In genomic region chr21:41411449-41412089, GRCh38 we compare ENCODE assay signal across 8 cellular contexts. TPM values are rescaled to one million over a fixed set of nuclear protein-coding genes. Genes with fewer than 3 reads are reported as not detected.
DNase-seq lines count a peak whose midpoint lies in the region; ATAC-seq and TF ChIP-seq lines count a peak whose summit lies in the region.

No MANE protein-coding gene starts in this region.

- H3K4me3 Mint-ChIP-seq in activated CD8-positive, alpha-beta T cell treated with anti-CD3 and anti-CD28 coated beads for 36 hours, result no peak overlapping the region

- peaks cover 25% of the 10 kb centered on the region for H3K9me3 Mint-ChIP-seq in activated CD8-positive, alpha-beta T cell treated with anti-CD3 and anti-CD28 coated beads for 36 hours

- H3K79me2 ChIP-seq in DOHH2 (ENCODE audit: control insufficient read depth, low read length), result no peaks in the 10 kb centered on the region

- H3K9me3 ChIP-seq in DOHH2 (ENCODE audit: control insufficient read depth, insufficient read depth, low read length) (no peaks in the 10 kb centered on the region), right lobe of liver (no peaks in the 10 kb centered on the region), ovary (no peaks in the 10 kb centered on the region), esophagus muscularis mucosa (peaks cover 0 to 11% (median 4%) of the 10 kb centered on the region in 4 donors)

- H3K4me1 Mint-ChIP-seq in activated CD8-positive, alpha-beta T cell treated with anti-CD3 and anti-CD28 coated beads for 36 hours (ENCODE audit: low read depth), result no peaks in the 10 kb centered on the region

- POLR2A ChIA-PET in activated CD8-positive, alpha-beta T cell treated with anti-CD3 and anti-CD28 coated beads for 36 hours (lab: Charles Lee), result no interaction called here
- POLR2A ChIA-PET in GM10248 (lab: Yijun Ruan, JAX), result no interaction called here

- no peaks in the 10 kb centered on the region for H3F3A ChIP-seq in DOHH2 (ENCODE audit: control insufficient read depth, insufficient read depth)

- DNase-seq in activated CD8-positive, alpha-beta T cell treated with anti-CD3 and anti-CD28 coated beads for 36 hours, result peak; percentile 44
- no peak for DNase-seq in right lobe of liver
- no peak for DNase-seq in ovary
- no peak for DNase-seq in GM10248 (ENCODE audit: extremely low spot score)
- no peak for DNase-seq in esophagus muscularis mucosa (ENCODE audit: extremely low spot score)

- CTCF ChIA-PET in activated CD8-positive, alpha-beta T cell treated with anti-CD3 and anti-CD28 coated beads for 36 hours (lab: Charles Lee), result interaction anchor here (1.3 to 1.7 kb wide), 2 partner anchors 39 to 128 kb away, joined by 5 to 7 read pairs; no protein-coding TSS in a partner anchor
- CTCF ChIA-PET in GM10248 (lab: Yijun Ruan, JAX), result interaction anchor here (0.8 to 1.8 kb wide), 12 partner anchors 9 to 129 kb away, joined by 3 to 6 read pairs (median 3); partner anchors contain the start of gene MX1

- no peak overlapping the region for H3K4me2 ChIP-seq in DOHH2 (ENCODE audit: low read length)

- peaks cover 29% of the 10 kb centered on the region for H3K36me3 Mint-ChIP-seq in activated CD8-positive, alpha-beta T cell treated with anti-CD3 and anti-CD28 coated beads for 36 hours (ENCODE audit: low read depth)

- WGBS in right lobe of liver (ENCODE audit: insufficient coverage, low coverage, low lambda C conversion rate, missing lambda C conversion rate), result 86% methylated on average over 2 of the region's 5 CpGs
- WGBS in ovary, 3 donors, result 75 to 91% (median 82%) methylated on average over 5 of the region's 5 CpGs
- WGBS in esophagus muscularis mucosa, result 84% methylated on average over 4 of the region's 5 CpGs

- TF ChIP-seq POLR2A in right lobe of liver (IDR thresholded peaks at IDR 0.05) (no peak), ovary (IDR thresholded peaks at IDR 0.05) (no peak), esophagus muscularis mucosa (IDR thresholded peaks at IDR 0.05; ENCODE audit: low read depth) (no peak)

- TF ChIP-seq EP300 in ovary (IDR thresholded peaks at IDR 0.05) (no peak), esophagus muscularis mucosa (IDR thresholded peaks at IDR 0.05) (no peak)

- no peaks in the 10 kb centered on the region for H3K9me2 ChIP-seq in DOHH2 (replicated peaks; ENCODE audit: control insufficient read depth, low read length)

- H3K36me3 ChIP-seq in DOHH2 (ENCODE audit: control insufficient read depth, low read length), result no peaks in the 10 kb centered on the region
- no peaks in the 10 kb centered on the region for H3K36me3 ChIP-seq in right lobe of liver
- no peaks in the 10 kb centered on the region for H3K36me3 ChIP-seq in ovary
- peaks cover 0 to 32% (median 25%) of the 10 kb centered on the region in 4 donors for H3K36me3 ChIP-seq in esophagus muscularis mucosa

- intact Hi-C loops in activated CD8-positive, alpha-beta T cell treated with anti-CD3 and anti-CD28 coated beads for 36 hours (cut with micrococcal nuclease), result no loop called here
- intact Hi-C loops in right lobe of liver (cut with DNase I), result no loop called here
- intact Hi-C loops in ovary (cut with DNase I), result no loop called here
- intact Hi-C loops in esophagus muscularis mucosa (cut with DNase I), result no loop called here

- ATAC-seq in HG03060 (IDR thresholded peaks at IDR 0.05; ENCODE audit: low read depth, unreplicated experiment) (peak; percentile 76), right lobe of liver (peak in 3 of 4 donors; percentile 23 to 36 (median 31)), HG03196 (IDR thresholded peaks at IDR 0.05; ENCODE audit: unreplicated experiment) (no peak)
- ATAC-seq in activated CD8-positive, alpha-beta T cell treated with anti-CD3 and anti-CD28 coated beads for 36 hours, result peak; percentile 42

- no peak overlapping the region for H3K27ac ChIP-seq in DOHH2 (ENCODE audit: low read depth, low read length)
- H3K27ac ChIP-seq in right lobe of liver, result no peak overlapping the region
- no peak overlapping the region for H3K27ac ChIP-seq in ovary
- no peak overlapping the region for H3K27ac ChIP-seq in esophagus muscularis mucosa (replicated peaks in 1 of 4)

- no peaks in the 10 kb centered on the region for H3K4me1 ChIP-seq in DOHH2 (ENCODE audit: control insufficient read depth, low read length)
- H3K4me1 ChIP-seq in right lobe of liver, result no peaks in the 10 kb centered on the region
- no peaks in the 10 kb centered on the region for H3K4me1 ChIP-seq in ovary (ENCODE audit: insufficient read depth)
- H3K4me1 ChIP-seq in esophagus muscularis mucosa, result no peaks in the 10 kb centered on the region

- H4K20me1 ChIP-seq in DOHH2 (ENCODE audit: control insufficient read depth, insufficient read depth, low read depth, low read length), result no peaks in the 10 kb centered on the region

- H3K27me3 ChIP-seq in DOHH2 (ENCODE audit: control insufficient read depth, low read length) (no peaks in the 10 kb centered on the region), right lobe of liver (no peaks in the 10 kb centered on the region), ovary (no peaks in the 10 kb centered on the region), esophagus muscularis mucosa (peaks cover 0 to 8% (median 0%) of the 10 kb centered on the region in 4 donors)

- peak; percentile 56 for TF ChIP-seq CTCF in DOHH2 (IDR thresholded peaks at IDR 0.05; ENCODE audit: low read depth, low read length, poor library complexity, severe bottlenecking)
- no peak for TF ChIP-seq CTCF in activated CD8-positive, alpha-beta T cell treated with anti-CD3 and anti-CD28 coated beads for 36 hours (IDR thresholded peaks at IDR 0.05)
- TF ChIP-seq CTCF in right lobe of liver (IDR thresholded peaks at IDR 0.05), result peak in 1 of 4 donors; percentile 5
- no peak for TF ChIP-seq CTCF in ovary (IDR thresholded peaks at IDR 0.05)
- TF ChIP-seq CTCF in GM10248 (IDR thresholded peaks at IDR 0.05; ENCODE audit: control extremely low read depth, extremely low read depth, low read depth, missing control alignments), result no peak
- no peak for TF ChIP-seq CTCF in esophagus muscularis mucosa (IDR thresholded peaks at IDR 0.05)

- no peak overlapping the region for H3K27ac Mint-ChIP-seq in activated CD8-positive, alpha-beta T cell treated with anti-CD3 and anti-CD28 coated beads for 36 hours

- no peaks in the 10 kb centered on the region for H3K27me3 Mint-ChIP-seq in activated CD8-positive, alpha-beta T cell treated with anti-CD3 and anti-CD28 coated beads for 36 hours

- H3K4me3 ChIP-seq in DOHH2 (ENCODE audit: low read length) (no peak overlapping the region), right lobe of liver (no peak overlapping the region), ovary (no peak overlapping the region), esophagus muscularis mucosa (no peak overlapping the region)

RNA-seq across cellular contexts. Expression of gene MX1, which starts 14.5 kb away (rescaled TPM):
- 10 to 100 TPM; 39.4 to 40.0 TPM for total RNA-seq in activated CD8-positive, alpha-beta T cell treated with anti-CD3 and anti-CD28 coated beads for 36 hours
- total RNA-seq in right lobe of liver (10 to 100 TPM in 4 of 6 experiments, 1 to 10 TPM in 2; 6.1 to 25.4 (median 10.5) TPM), ovary (10 to 100 TPM; 25.2 to 72.8 (median 43.5) TPM), esophagus muscularis mucosa (10 to 100 TPM; 13.8 to 34.6 (median 22.2) TPM)
- 100 to 1,000 TPM in 1 of 2 donors, 10 to 100 TPM in 1; 31.7 to 118 TPM for polyA plus RNA-seq in ovary

RNA-seq across cellular contexts. Expression of gene MX2, which starts 49.7 kb away (rescaled TPM):
- total RNA-seq in activated CD8-positive, alpha-beta T cell treated with anti-CD3 and anti-CD28 coated beads for 36 hours, result 10 to 100 TPM in 1 of 2 experiments, 1 to 10 TPM in 1; 9.2 to 10.3 TPM
- total RNA-seq in right lobe of liver, result 1 to 10 TPM in 4 of 6 experiments, under 1 TPM in 2; 0.49 to 1.9 (median 1.5) TPM
- 10 to 100 TPM in 2 of 7 donors, 1 to 10 TPM in 5; 2.6 to 11.7 (median 5.1) TPM for total RNA-seq in ovary
- 10 to 100 TPM in 1 of 2 donors, 1 to 10 TPM in 1; 4.3 to 34.6 TPM for polyA plus RNA-seq in ovary
- total RNA-seq in esophagus muscularis mucosa, result 10 to 100 TPM in 1 of 4 donors, 1 to 10 TPM in 3; 5.4 to 19.7 (median 7.0) TPM
